In genomic region chr1:21659099-21659923, GRCh38 we compare ENCODE assay signal across 1 cellular context.
TF ChIP-seq lines count a peak whose summit lies in the region.

No MANE protein-coding gene starts in this region.

TF ChIP-seq in HepG2, 621 proteins besides CTCF, POLR2A, EP300 and RAD21 (continued from another document and continues in another):
- TF ChIP-seq E2F1 (CRISPR knock-in tag; IDR thresholded peaks at IDR 0.05) (peak; percentile 50; the same call in 1 of the 2 replicates), ZNF556 (CRISPR knock-in tag; IDR thresholded peaks at IDR 0.05; ENCODE audit: borderline replicate concordance) (no peak), SNAI1 (CRISPR knock-in tag; IDR thresholded peaks at IDR 0.05; ENCODE audit: borderline replicate concordance) (peak; percentile 95), EED (CRISPR knock-in tag; IDR thresholded peaks at IDR 0.05) (peak; percentile 84), SMAD1 (CRISPR knock-in tag; IDR thresholded peaks at IDR 0.05; ENCODE audit: borderline replicate concordance, low read depth) (0 out of 2 replicates have a peak, but pooled peaks have one; percentile 58), MYPOP (CRISPR knock-in tag; IDR thresholded peaks at IDR 0.05) (no peak; the same call in 1 of the 2 replicates), ZFP90 (CRISPR knock-in tag; IDR thresholded peaks at IDR 0.05; ENCODE audit: borderline replicate concordance) (peak; percentile 87), ZNF879 (CRISPR knock-in tag; IDR thresholded peaks at IDR 0.05) (peak; percentile 91; the same call in 1 of the 2 replicates), TP53 (CRISPR knock-in tag; conservative IDR thresholded peaks at IDR 0.05) (peak; percentile 84; the same call in 1 of the 2 replicates), PAF1 (CRISPR knock-in tag; IDR thresholded peaks at IDR 0.05) (no peak), ZNF225 (CRISPR knock-in tag; IDR thresholded peaks at IDR 0.05) (peak; percentile 90; the same call in 1 of the 2 replicates), ZNF350 (CRISPR knock-in tag; IDR thresholded peaks at IDR 0.05; ENCODE audit: borderline replicate concordance, low read depth) (peak; percentile 87; the same call in 1 of the 2 replicates), KDM4B (CRISPR knock-in tag; IDR thresholded peaks at IDR 0.05) (peak; percentile 98), ATM (IDR thresholded peaks at IDR 0.05; ENCODE audit: borderline replicate concordance) (no peak), ARID2 (CRISPR knock-in tag; IDR thresholded peaks at IDR 0.05; ENCODE audit: borderline replicate concordance) (peak; percentile 82; the same call in 1 of the 2 replicates), SRF (IDR thresholded peaks at IDR 0.05; ENCODE audit: low read depth, low read length) (no peak), NR2F6 (IDR thresholded peaks at IDR 0.05) (no peak), NR2F6 (CRISPR knock-in tag; IDR thresholded peaks at IDR 0.05) (peak; percentile 70), SMAD3 (CRISPR knock-in tag; IDR thresholded peaks at IDR 0.05) (peak; percentile 99), ZNF770 (CRISPR knock-in tag; IDR thresholded peaks at IDR 0.05) (0 out of 2 replicates have a peak, but pooled peaks have one; percentile 39), CBX5 (CRISPR knock-in tag; IDR thresholded peaks at IDR 0.05; ENCODE audit: borderline replicate concordance) (peak; percentile 89), PRMT3 (CRISPR knock-in tag; IDR thresholded peaks at IDR 0.05; ENCODE audit: borderline replicate concordance, low read depth) (no peak; the same call in 1 of the 2 replicates), FOXO4 (CRISPR knock-in tag; conservative IDR thresholded peaks at IDR 0.05) (0 out of 2 replicates have a peak, but pooled peaks have one; percentile 78), PPARG (CRISPR knock-in tag; conservative IDR thresholded peaks at IDR 0.05) (peak; percentile 80), HINFP (CRISPR knock-in tag; IDR thresholded peaks at IDR 0.05; ENCODE audit: low read depth) (peak; percentile 100), THAP9 (CRISPR knock-in tag; IDR thresholded peaks at IDR 0.05; ENCODE audit: borderline replicate concordance) (peak; percentile 89), ZNF75D (CRISPR knock-in tag; IDR thresholded peaks at IDR 0.05; ENCODE audit: borderline replicate concordance) (peak; percentile 94), CHD4 (IDR thresholded peaks at IDR 0.05; ENCODE audit: borderline replicate concordance, low read length) (no peak), KAT2B (IDR thresholded peaks at IDR 0.05; ENCODE audit: borderline replicate concordance, low read depth, low read length) (no peak), ZNF850 (CRISPR knock-in tag; conservative IDR thresholded peaks at IDR 0.05) (0 out of 2 replicates have a peak, but pooled peaks have one; percentile 61), ZNF432 (CRISPR knock-in tag; IDR thresholded peaks at IDR 0.05; ENCODE audit: borderline replicate concordance) (0 out of 2 replicates have a peak, but pooled peaks have one; percentile 8), ETV6 (CRISPR knock-in tag; conservative IDR thresholded peaks at IDR 0.05) (peak; percentile 99), ARHGAP35 (CRISPR knock-in tag; IDR thresholded peaks at IDR 0.05; ENCODE audit: borderline replicate concordance) (peak; percentile 94), SSRP1 (CRISPR knock-in tag; IDR thresholded peaks at IDR 0.05) (no peak), HNRNPL (IDR thresholded peaks at IDR 0.05; ENCODE audit: low read depth, low read length) (0 out of 2 replicates have a peak, but pooled peaks have one; percentile 27), BCL3 (CRISPR knock-in tag; IDR thresholded peaks at IDR 0.05) (peak; percentile 48), ZEB1 (IDR thresholded peaks at IDR 0.05; ENCODE audit: insufficient replicate concordance, low read depth) (no peak), FOXO1 (CRISPR knock-in tag; IDR thresholded peaks at IDR 0.05) (peak; percentile 70; the same call in 1 of the 2 replicates), HOXA7 (CRISPR knock-in tag; IDR thresholded peaks at IDR 0.05) (no peak), ZSCAN25 (CRISPR knock-in tag; IDR thresholded peaks at IDR 0.05) (peak; percentile 96), ZNF441 (CRISPR knock-in tag; IDR thresholded peaks at IDR 0.05; ENCODE audit: borderline replicate concordance) (peak; percentile 83; the same call in 1 of the 2 replicates), FOSL2 (CRISPR knock-in tag; IDR thresholded peaks at IDR 0.05) (peak; percentile 73), ZNF34 (CRISPR knock-in tag; IDR thresholded peaks at IDR 0.05; ENCODE audit: borderline replicate concordance) (no peak), BRD4 (CRISPR knock-in tag; IDR thresholded peaks at IDR 0.05) (no peak), SUZ12 (IDR thresholded peaks at IDR 0.05; ENCODE audit: low read depth, low read length) (no peak), ELK4 (CRISPR knock-in tag; IDR thresholded peaks at IDR 0.05; ENCODE audit: borderline replicate concordance) (peak; percentile 47; the same call in 1 of the 2 replicates), KDM5B (CRISPR knock-in tag; IDR thresholded peaks at IDR 0.05; ENCODE audit: borderline replicate concordance) (peak; percentile 97), NONO (IDR thresholded peaks at IDR 0.05) (no peak), NONO (CRISPR knock-in tag; conservative IDR thresholded peaks at IDR 0.05) (peak; percentile 63), KLF9 (CRISPR knock-in tag; IDR thresholded peaks at IDR 0.05; ENCODE audit: low read depth) (peak; percentile 83; the same call in 1 of the 2 replicates), POLR2AphosphoS2 (IDR thresholded peaks at IDR 0.05; ENCODE audit: low read depth, low read length) (no peak), YEATS4 (CRISPR knock-in tag; IDR thresholded peaks at IDR 0.05; ENCODE audit: borderline replicate concordance) (peak; percentile 57; the same call in 1 of the 2 replicates), PATZ1 (CRISPR knock-in tag; IDR thresholded peaks at IDR 0.05) (peak; percentile 95), ZBTB1 (CRISPR knock-in tag; IDR thresholded peaks at IDR 0.05; ENCODE audit: borderline replicate concordance) (0 out of 2 replicates have a peak, but pooled peaks have one; percentile 42)
